17 cellular contexts compared by ENCODE assay signal in the genomic region with DNA sequence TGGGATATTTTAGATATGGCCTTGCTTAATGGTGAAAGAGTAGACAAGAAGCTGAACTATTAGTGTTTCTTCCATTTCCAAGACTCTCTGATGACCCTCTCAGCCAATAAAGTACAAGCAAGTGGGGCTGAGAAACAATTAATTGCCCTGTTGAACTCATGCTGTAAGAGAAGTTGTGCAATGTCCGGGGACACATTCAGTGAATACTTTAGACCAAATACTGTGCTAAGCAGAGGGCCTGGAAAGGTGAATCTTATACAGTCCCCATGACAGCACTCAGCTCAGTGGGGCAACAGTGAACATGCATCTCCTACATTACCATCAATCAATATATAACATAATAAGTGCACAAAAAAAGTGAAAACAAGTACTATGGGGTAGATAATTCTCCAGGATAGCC. TPM values are rescaled to one million over a fixed set of nuclear protein-coding genes. Genes with fewer than 3 reads are reported as not detected.
"Had no signal": no experiment of that assay in that cellular context is flagged by ENCODE, and none has a peak within 500 bp of the region (broad histone marks: within the 10 kb centered on the region; RNA-seq: fewer than 3 reads in every experiment).

No MANE protein-coding gene starts in this region.

- H3K9ac ChIP-seq: neural progenitor cell had no signal

- H3K4me3 ChIP-seq: neural progenitor cell, pancreas, SK-N-MC, transverse colon had no signal

- H2AFZ ChIP-seq: neural progenitor cell had no signal

- H3K27me3 ChIP-seq: neural progenitor cell, pancreas, transverse colon had no signal

- DNase-seq: activated CD4-positive, alpha-beta T cell treated with anti-CD3 and anti-CD28 coated beads for 48 hours; activated naive CD4-positive, alpha-beta T cell treated with Interleukin-2 at 50 U/mL for 16 hours; activated naive CD8-positive, alpha-beta T cell treated with anti-CD3 and anti-CD28 coated beads, Interleukin-2, amount 50 U/mL, for 24 hours; effector memory CD8-positive, alpha-beta T cell; head of caudate nucleus; islet precursor cell; left ventricle myocardium superior; pancreas; retina; small intestine; transverse colon had no signal

- H3K4me2 ChIP-seq: neural progenitor cell had no signal

- ATAC-seq: activated naive CD8-positive, alpha-beta T cell treated with anti-CD3 and anti-CD28 coated beads, Interleukin-2, amount 50 U/mL, for 24 hours; effector memory CD8-positive, alpha-beta T cell; left ventricle myocardium superior; pancreas; stimulated activated effector memory CD8-positive, alpha-beta T cell treated with anti-CD3 and anti-CD28 coated beads, Interleukin-12 subunit alpha, Interleukin-12 subunit beta, amount 100 ng/mL, for 72 hours; WTC11 had no signal

- H3K36me3 ChIP-seq: neural progenitor cell, pancreas, transverse colon had no signal

- H3K4me1 ChIP-seq: neural progenitor cell, pancreas had no signal

- H3K27ac ChIP-seq: epithelial cell of prostate, neural progenitor cell, pancreas, SK-N-MC, transverse colon had no signal

- H3K9me3 ChIP-seq: pancreas, transverse colon had no signal

RNA-seq across cellular contexts. Expression of a gene that starts 49.8 kb away (rescaled TPM):
- total RNA-seq: T-helper 1 cell treated with Interleukin-12 subunit alpha and Interleukin-12 subunit beta and Interleukin-4 antibody, amounts not matched to agents 30 ng/mL and 1 ng/mL, for 36 hours had no signal
